ENCODE assay signal across 27 cellular contexts in the genomic region with DNA sequence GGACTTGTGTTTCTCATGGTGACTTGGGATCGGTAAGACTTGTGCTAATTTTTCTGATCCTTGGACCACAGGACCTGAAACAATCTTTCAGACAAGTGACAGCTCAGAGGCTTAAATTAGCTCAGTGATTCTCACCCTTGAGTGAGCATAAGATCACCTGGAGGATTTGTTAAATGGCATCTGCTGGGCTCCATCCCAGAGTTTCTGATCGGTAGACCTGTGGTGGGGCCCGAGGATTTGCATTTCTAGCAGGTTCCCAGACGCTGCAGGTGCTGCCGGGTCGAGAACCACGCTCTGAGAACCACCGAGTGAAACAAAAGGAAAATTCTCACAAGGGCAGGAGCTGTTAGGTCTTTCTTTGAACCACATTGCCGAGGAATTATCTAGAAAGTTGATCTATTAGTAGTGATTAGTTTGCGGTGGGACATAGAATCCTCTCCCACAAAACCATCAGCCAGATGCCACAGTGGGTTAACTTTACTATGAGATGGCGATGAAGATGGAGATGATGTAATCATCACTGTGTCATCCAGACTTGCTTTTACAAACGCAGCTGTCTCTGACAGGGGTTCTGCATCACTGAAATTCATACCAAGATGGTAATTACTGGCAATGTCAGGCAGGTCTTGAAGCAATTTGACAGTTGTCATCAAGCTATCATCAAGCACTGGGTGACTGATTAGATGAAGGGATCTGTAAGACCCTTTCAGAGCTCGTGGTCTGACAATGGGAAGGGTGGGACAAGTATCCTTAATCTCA.
"Had no signal": no experiment of that assay in that cellular context is flagged by ENCODE, and none has a peak within 500 bp of the region (broad histone marks: within the 10 kb centered on the region; RNA-seq: fewer than 3 reads in every experiment).

No MANE protein-coding gene starts in this region.

- H3K4me3 Mint-ChIP-seq: activated B cell treated with CpG ODN at 0.5 μM for 24 hours; activated CD4-positive, alpha-beta memory T cell treated with anti-CD3 and anti-CD28 coated beads, Interleukin-2, amount 10 ng/mL, durations not matched to agents 7 days and 5 days; activated CD8-positive, alpha-beta memory T cell treated with anti-CD3 and anti-CD28 coated beads, Interleukin-2, amount 10 ng/mL, durations not matched to agents 7 days and 5 days; activated naive CD8-positive, alpha-beta T cell treated with anti-CD3 and anti-CD28 coated beads for 36 hours; activated T-helper 17 cell treated with anti-CD3 and anti-CD28 coated beads, Interleukin-2, amount 50 U/mL, for 72 hours; dendritic cell treated with granulocyte-macrophage colony-stimulating factor and Interleukin-4, amounts not matched to agents 40 ng/mL and 50 ng/mL, for 4 days; naive thymus-derived CD4-positive, alpha-beta T cell; stimulated activated memory B cell treated with anti-CD40 and anti-IgM and Interleukin-4, amounts not matched to agents 10 μg/mL and 1 μg/mL and 100 μg/mL, for 72 hours; T-helper 2 cell treated with Interferon-gamma antibody and Interleukin-4, amounts not matched to agents 5 μg/mL and 100 μg/mL, for 36 hours had no signal

- H3K27me3 ChIP-seq: cardiac muscle cell, ovary, upper lobe of left lung had no signal

- FAIRE-seq: islet of Langerhans, TTC549 had no signal

- H3K27ac Mint-ChIP-seq: activated B cell treated with CpG ODN at 0.5 μM for 24 hours; activated CD4-positive, alpha-beta memory T cell treated with anti-CD3 and anti-CD28 coated beads, Interleukin-2, amount 10 ng/mL, durations not matched to agents 7 days and 5 days; activated CD8-positive, alpha-beta memory T cell treated with anti-CD3 and anti-CD28 coated beads, Interleukin-2, amount 10 ng/mL, durations not matched to agents 7 days and 5 days; activated naive CD8-positive, alpha-beta T cell treated with anti-CD3 and anti-CD28 coated beads for 36 hours; activated T-helper 17 cell treated with anti-CD3 and anti-CD28 coated beads, Interleukin-2, amount 50 U/mL, for 72 hours; dendritic cell treated with granulocyte-macrophage colony-stimulating factor and Interleukin-4, amounts not matched to agents 40 ng/mL and 50 ng/mL, for 4 days; naive thymus-derived CD4-positive, alpha-beta T cell; stimulated activated memory B cell treated with anti-CD40 and anti-IgM and Interleukin-4, amounts not matched to agents 10 μg/mL and 1 μg/mL and 100 μg/mL, for 72 hours; T-helper 2 cell treated with Interferon-gamma antibody and Interleukin-4, amounts not matched to agents 5 μg/mL and 100 μg/mL, for 36 hours had no signal

- H3K4me1 Mint-ChIP-seq: activated B cell treated with CpG ODN at 0.5 μM for 24 hours; activated CD4-positive, alpha-beta memory T cell treated with anti-CD3 and anti-CD28 coated beads, Interleukin-2, amount 10 ng/mL, durations not matched to agents 7 days and 5 days; activated CD8-positive, alpha-beta memory T cell treated with anti-CD3 and anti-CD28 coated beads, Interleukin-2, amount 10 ng/mL, durations not matched to agents 7 days and 5 days; activated naive CD8-positive, alpha-beta T cell treated with anti-CD3 and anti-CD28 coated beads for 36 hours; activated T-helper 17 cell treated with anti-CD3 and anti-CD28 coated beads, Interleukin-2, amount 50 U/mL, for 72 hours; naive thymus-derived CD4-positive, alpha-beta T cell; stimulated activated memory B cell treated with anti-CD40 and anti-IgM and Interleukin-4, amounts not matched to agents 10 μg/mL and 1 μg/mL and 100 μg/mL, for 72 hours had no signal

- DNase-seq: activated B cell treated with CpG ODN at 0.5 μM for 24 hours; activated CD4-positive, alpha-beta memory T cell treated with anti-CD3 and anti-CD28 coated beads, Interleukin-2, amount 10 ng/mL, durations not matched to agents 7 days and 5 days; activated CD4-positive, alpha-beta T cell treated with anti-CD3 and anti-CD28 coated beads for 48 hours; activated CD8-positive, alpha-beta memory T cell treated with anti-CD3 and anti-CD28 coated beads, Interleukin-2, amount 10 ng/mL, durations not matched to agents 7 days and 5 days; activated naive CD4-positive, alpha-beta T cell; activated naive CD8-positive, alpha-beta T cell treated with anti-CD3 and anti-CD28 coated beads for 36 hours; activated T-cell treated with anti-CD3 and anti-CD28 coated beads, Interleukin-2, amount 50 U/mL, for 1 hour; amniotic stem cell; effector CD8-positive, alpha-beta T cell; hippocampal formation; left cardiac atrium; mesenchymal stem cell; mucosa of descending colon; naive thymus-derived CD4-positive, alpha-beta T cell; ovary; psoas muscle; spleen; stimulated activated CD4-positive, alpha-beta T cell treated with anti-CD3 and anti-CD28 coated beads, Interleukin-4, amount 100 ng/mL, for 4 hours; upper lobe of left lung had no signal

- H3K9me3 Mint-ChIP-seq: activated B cell treated with CpG ODN at 0.5 μM for 24 hours; activated CD4-positive, alpha-beta memory T cell treated with anti-CD3 and anti-CD28 coated beads, Interleukin-2, amount 10 ng/mL, durations not matched to agents 7 days and 5 days; activated naive CD8-positive, alpha-beta T cell treated with anti-CD3 and anti-CD28 coated beads for 36 hours; activated T-helper 17 cell treated with anti-CD3 and anti-CD28 coated beads, Interleukin-2, amount 50 U/mL, for 72 hours; dendritic cell treated with granulocyte-macrophage colony-stimulating factor and Interleukin-4, amounts not matched to agents 40 ng/mL and 50 ng/mL, for 4 days; naive thymus-derived CD4-positive, alpha-beta T cell; stimulated activated memory B cell treated with anti-CD40 and anti-IgM and Interleukin-4, amounts not matched to agents 10 μg/mL and 1 μg/mL and 100 μg/mL, for 72 hours; T-helper 2 cell treated with Interferon-gamma antibody and Interleukin-4, amounts not matched to agents 5 μg/mL and 100 μg/mL, for 36 hours had no signal

- H3K36me3 ChIP-seq: cardiac muscle cell, ovary, spleen, thoracic aorta, upper lobe of left lung had no signal

- H3K27me3 Mint-ChIP-seq: activated CD4-positive, alpha-beta memory T cell treated with anti-CD3 and anti-CD28 coated beads, Interleukin-2, amount 10 ng/mL, durations not matched to agents 7 days and 5 days had no signal

- H3K27ac ChIP-seq: cardiac muscle cell, ovary, psoas muscle, spleen, thoracic aorta, upper lobe of left lung had no signal

- H3K36me3 Mint-ChIP-seq: activated CD8-positive, alpha-beta memory T cell treated with anti-CD3 and anti-CD28 coated beads, Interleukin-2, amount 10 ng/mL, durations not matched to agents 7 days and 5 days; activated naive CD8-positive, alpha-beta T cell treated with anti-CD3 and anti-CD28 coated beads for 36 hours; naive thymus-derived CD4-positive, alpha-beta T cell; stimulated activated memory B cell treated with anti-CD40 and anti-IgM and Interleukin-4, amounts not matched to agents 10 μg/mL and 1 μg/mL and 100 μg/mL, for 72 hours had no signal

- H3K4me1 ChIP-seq: psoas muscle, spleen, upper lobe of left lung had no signal

- H3K9me3 ChIP-seq: mucosa of descending colon, ovary, psoas muscle, spleen, thoracic aorta, upper lobe of left lung had no signal

- H3K4me3 ChIP-seq: cardiac muscle cell, mucosa of descending colon, ovary, psoas muscle, spleen, thoracic aorta, upper lobe of left lung had no signal
